In genomic region chr14:74531467-74531866, GRCh38 we compare ENCODE assay signal across 1 cellular context.
TF ChIP-seq lines count a peak whose summit lies in the region.

No MANE protein-coding gene starts in this region.

TF ChIP-seq in GM23338, 12 proteins besides CTCF, POLR2A, EP300 and RAD21 (continued from another document):
- TF ChIP-seq EZH2phosphoT487 (IDR thresholded peaks at IDR 0.05; ENCODE audit: unreplicated experiment) (no peak), NANOG (IDR thresholded peaks at IDR 0.05; ENCODE audit: borderline replicate concordance) (no peak), STAT1 (IDR thresholded peaks at IDR 0.05; ENCODE audit: unreplicated experiment) (no peak)
